Comparison of ENCODE assay signal across 18 cellular contexts in genomic region chr4:170872794-170873193, GRCh38.
A peak's percentile ranks its signal among the peaks of the same experiment; 100 is the strongest.
DNase-seq lines count a peak whose midpoint lies in the region.
"Had no signal": no experiment of that assay in that cellular context is flagged by ENCODE, and none has a peak within 500 bp of the region (broad histone marks: within the 10 kb centered on the region; RNA-seq: fewer than 3 reads in every experiment).

No MANE protein-coding gene starts in this region.

- DNase-seq in DMS53 (lab: John Stamatoyannopoulos, UW) (peak; percentile 32), NCI-H1930 (lab: John Stamatoyannopoulos, UW) (peak; percentile 70 to 74), astrocyte of the hippocampus (ENCODE audit: low read depth, low spot score) (peak; percentile 36), kidney glomerular epithelial cell (lab: John Stamatoyannopoulos, UW) (peak; percentile 30), pons (ENCODE audit: low spot score) (no peak), NCI-H187 treated with DMSO at 0.1 percent for 48 hours (lab: John Stamatoyannopoulos, UW) (no peak), NCI-H2196 (lab: John Stamatoyannopoulos, UW; ENCODE audit: unreplicated experiment) (no peak), cardiac septum (ENCODE audit: low spot score) (no peak)
- DNase-seq: ACHN; CD4-positive, CD25-positive, alpha-beta regulatory T cell; DMS79; GOT3; HFFc6; KG1; NCI-H1092 treated with DMSO at 0.1 percent for 48 hours; NCI-H187; NCI-H82; SIG-M5 had no signal

- intact Hi-C loops in cardiac septum (cut with DNase I): no loop called here

Comparison
In these comparisons a context has a peak if more than half of its experiments do, and no peak if none do; other contexts are left out.
1. DNase-seq: peak in DMS53 (single experiment), NCI-H1930 (2 of 2), astrocyte of the hippocampus (single experiment) and kidney glomerular epithelial cell (single experiment); none in pons (single experiment), NCI-H187 treated with DMSO at 0.1 percent for 48 hours (single experiment), NCI-H2196 (single experiment) and cardiac septum (single experiment).